Comparison of ENCODE assay signal across 17 cellular contexts in genomic region chr11:22795914-22796313, GRCh38.
"Had no signal": no experiment of that assay in that cellular context is flagged by ENCODE, and none has a peak within 500 bp of the region (broad histone marks: within the 10 kb centered on the region; RNA-seq: fewer than 3 reads in every experiment).

No MANE protein-coding gene starts in this region.

- H3K4me3 ChIP-seq: dorsolateral prefrontal cortex, esophagus squamous epithelium, right atrium auricular region, thyroid gland had no signal

- H3K4me3 Mint-ChIP-seq: activated naive CD8-positive, alpha-beta T cell treated with anti-CD3 and anti-CD28 coated beads, Interleukin-2, amount 10 ng/mL, durations not matched to agents 7 days and 5 days; natural killer cell treated with Interleukin-12 subunit alpha and Interleukin-12 subunit beta and Interleukin-15 and Interleukin-18, amount 100 ng/mL, for 72 hours; stimulated activated naive B cell treated with anti-CD40 and anti-IgM and Interleukin-4, amounts not matched to agents 10 μg/mL and 1 μg/mL and 100 μg/mL, for 72 hours; T-helper 17 cell had no signal

- H3K36me3 ChIP-seq: esophagus squamous epithelium, right atrium auricular region, thyroid gland had no signal

- H3K9me3 ChIP-seq: esophagus squamous epithelium, right atrium auricular region, thyroid gland had no signal

- H3K4me1 ChIP-seq: esophagus squamous epithelium, right atrium auricular region, thyroid gland had no signal

- ATAC-seq: activated CD4-positive, CD25-positive, alpha-beta regulatory T cell treated with anti-CD3 and anti-CD28 coated beads, Interleukin-2, amount 50 U/mL, for 24 hours; natural killer cell treated with Interleukin-12 subunit alpha and Interleukin-12 subunit beta and Interleukin-15 and Interleukin-18, amount 100 ng/mL, for 72 hours; stimulated activated naive B cell treated with anti-CD40 and anti-IgM and Interleukin-4, amounts not matched to agents 10 μg/mL and 1 μg/mL and 100 μg/mL, for 72 hours; T-helper 17 cell had no signal

- H3K4me1 Mint-ChIP-seq: activated naive CD8-positive, alpha-beta T cell treated with anti-CD3 and anti-CD28 coated beads, Interleukin-2, amount 10 ng/mL, durations not matched to agents 7 days and 5 days had no signal

- DNase-seq: activated naive CD4-positive, alpha-beta T cell; activated naive CD8-positive, alpha-beta T cell treated with anti-CD3 and anti-CD28 coated beads, Interleukin-2, amount 10 ng/mL, durations not matched to agents 7 days and 5 days; activated T-cell treated with anti-CD3 and anti-CD28 coated beads for 4 hours; anterior cingulate cortex; dorsolateral prefrontal cortex; esophagus squamous epithelium; foreskin fibroblast; head of caudate nucleus; mesendoderm; stimulated activated CD4-positive, alpha-beta T cell treated with anti-CD3 and anti-CD28 coated beads, Interleukin-2, amount 100 ng/mL, for 48 hours; stimulated activated naive B cell treated with anti-CD40 and anti-IgM and Interleukin-4, amounts not matched to agents 10 μg/mL and 1 μg/mL and 100 μg/mL, for 72 hours; T-helper 17 cell; thyroid gland had no signal

- H3K27ac ChIP-seq: esophagus squamous epithelium, right atrium auricular region, thyroid gland had no signal

- H3K27me3 ChIP-seq: dorsolateral prefrontal cortex, right atrium auricular region, thyroid gland had no signal

- H3K9me3 Mint-ChIP-seq: activated naive CD8-positive, alpha-beta T cell treated with anti-CD3 and anti-CD28 coated beads, Interleukin-2, amount 10 ng/mL, durations not matched to agents 7 days and 5 days; natural killer cell treated with Interleukin-12 subunit alpha and Interleukin-12 subunit beta and Interleukin-15 and Interleukin-18, amount 100 ng/mL, for 72 hours; stimulated activated naive B cell treated with anti-CD40 and anti-IgM and Interleukin-4, amounts not matched to agents 10 μg/mL and 1 μg/mL and 100 μg/mL, for 72 hours had no signal

- H3K36me3 Mint-ChIP-seq: activated naive CD8-positive, alpha-beta T cell treated with anti-CD3 and anti-CD28 coated beads, Interleukin-2, amount 10 ng/mL, durations not matched to agents 7 days and 5 days; natural killer cell treated with Interleukin-12 subunit alpha and Interleukin-12 subunit beta and Interleukin-15 and Interleukin-18, amount 100 ng/mL, for 72 hours; stimulated activated naive B cell treated with anti-CD40 and anti-IgM and Interleukin-4, amounts not matched to agents 10 μg/mL and 1 μg/mL and 100 μg/mL, for 72 hours had no signal

- H3K27ac Mint-ChIP-seq: activated naive CD8-positive, alpha-beta T cell treated with anti-CD3 and anti-CD28 coated beads, Interleukin-2, amount 10 ng/mL, durations not matched to agents 7 days and 5 days; natural killer cell treated with Interleukin-12 subunit alpha and Interleukin-12 subunit beta and Interleukin-15 and Interleukin-18, amount 100 ng/mL, for 72 hours; progenitor cell of endocrine pancreas; stimulated activated naive B cell treated with anti-CD40 and anti-IgM and Interleukin-4, amounts not matched to agents 10 μg/mL and 1 μg/mL and 100 μg/mL, for 72 hours; T-helper 17 cell had no signal

- H3K27me3 Mint-ChIP-seq: progenitor cell of endocrine pancreas; stimulated activated naive B cell treated with anti-CD40 and anti-IgM and Interleukin-4, amounts not matched to agents 10 μg/mL and 1 μg/mL and 100 μg/mL, for 72 hours had no signal
